Comparison of ENCODE assay signal across 15 cellular contexts in the genomic region with DNA sequence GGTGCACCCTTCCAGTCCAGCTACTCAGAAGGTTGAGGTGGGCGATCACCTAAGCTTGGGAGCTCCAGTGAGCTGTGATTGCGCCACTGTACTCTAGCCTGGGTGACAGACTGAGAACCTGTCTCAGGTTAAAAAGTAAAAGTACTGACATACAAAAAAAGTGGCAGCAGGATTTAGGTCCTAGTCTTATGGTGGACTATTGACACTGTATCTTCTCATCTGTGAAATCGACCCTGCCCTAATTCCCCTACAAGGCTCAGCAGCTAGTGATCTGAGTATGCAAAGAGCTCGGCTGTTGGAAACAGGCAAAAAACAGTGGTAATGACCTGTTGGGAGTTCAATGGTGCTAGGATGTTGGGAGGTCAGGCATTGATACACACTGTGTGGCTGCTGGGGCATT. TPM values are rescaled to one million over a fixed set of nuclear protein-coding genes. Genes with fewer than 3 reads are reported as not detected.
A peak's percentile ranks its signal among the peaks of the same experiment; 100 is the strongest.
DNase-seq lines count a peak whose midpoint lies in the region; ATAC-seq and TF ChIP-seq lines count a peak whose summit lies in the region.
"Had no signal": no experiment of that assay in that cellular context is flagged by ENCODE, and none has a peak within 500 bp of the region (broad histone marks: within the 10 kb centered on the region; RNA-seq: fewer than 3 reads in every experiment).

No MANE protein-coding gene starts in this region.

- no peaks in the 10 kb centered on the region for H3K9me3 ChIP-seq in thymus (ENCODE audit: control insufficient read depth)

- H3K36me3 ChIP-seq in thymus (ENCODE audit: control insufficient read depth, insufficient read depth) (peaks cover 38% of the 10 kb centered on the region), brain microvascular endothelial cell (replicated peaks) (no peaks in the 10 kb centered on the region)

- H3K4me1 ChIP-seq in thymus (ENCODE audit: control insufficient read depth, insufficient read depth, low read length) = peaks cover 64% of the 10 kb centered on the region

- H3K4me3 Mint-ChIP-seq in T-helper 2 cell treated with Interferon-gamma antibody and Interleukin-4, amounts not matched to agents 5 μg/mL and 100 μg/mL, for 36 hours = peak overlapping the region; percentile 29
- no peak overlapping the region for H3K4me3 Mint-ChIP-seq in stimulated activated naive CD8-positive, alpha-beta T cell treated with anti-CD3 and anti-CD28 coated beads, Interleukin-15, Interleukin-2, amounts not matched to agents 100 ng/mL and 50 ng/mL, for 24 hours
- peak overlapping the region in 1 of 2 donors; percentile 13 for H3K4me3 Mint-ChIP-seq in stimulated activated naive CD8-positive, alpha-beta T cell treated with anti-CD3 and anti-CD28 coated beads, Interleukin-15, amount 100 ng/mL, for 72 hours
- peak overlapping the region; percentile 52 for H3K4me3 Mint-ChIP-seq in activated naive CD8-positive, alpha-beta T cell treated with anti-CD3 and anti-CD28 coated beads, Interleukin-2, amount 10 ng/mL, durations not matched to agents 7 days and 5 days

- no peak for DNase-seq in T-helper 2 cell treated with Interferon-gamma antibody and Interleukin-4, amounts not matched to agents 5 μg/mL and 100 μg/mL, for 36 hours (ENCODE audit: low spot score)
- DNase-seq in T-helper 2 cell (no peak), brain microvascular endothelial cell (no peak)
- no peak for DNase-seq in stimulated activated naive CD8-positive, alpha-beta T cell treated with anti-CD3 and anti-CD28 coated beads, Interleukin-15, amount 100 ng/mL, for 72 hours
- no peak for DNase-seq in activated naive CD8-positive, alpha-beta T cell treated with anti-CD3 and anti-CD28 coated beads, Interleukin-2, amount 10 ng/mL, durations not matched to agents 7 days and 5 days
- DNase-seq: 8988T, DMS79 treated with DMSO at 0.1 percent for 48 hours, HCEC 1CT, NCI-H1436, NCI-H2029 treated with DMSO at 0.1 percent for 48 hours, NCI-H510A treated with DMSO at 0.1 percent for 48 hours had no signal

- H3K27ac ChIP-seq in thymus (ENCODE audit: low read depth) (peak overlapping the region; percentile 36), brain microvascular endothelial cell (no peak overlapping the region)
- H3K27ac ChIP-seq: C4-2B had no signal

- no peak for TF ChIP-seq CTCF in brain microvascular endothelial cell (IDR thresholded peaks at IDR 0.05; ENCODE audit: low read depth, low read length, missing control alignments)

- ATAC-seq in stimulated activated naive CD8-positive, alpha-beta T cell treated with anti-CD3 and anti-CD28 coated beads, Interleukin-15, amount 100 ng/mL, for 72 hours = no peak
- ATAC-seq in activated naive CD8-positive, alpha-beta T cell treated with anti-CD3 and anti-CD28 coated beads, Interleukin-2, amount 10 ng/mL, durations not matched to agents 7 days and 5 days (ENCODE audit: low read depth) = no peak
- no peak for ATAC-seq in HG02870 (IDR thresholded peaks at IDR 0.05; ENCODE audit: unreplicated experiment)

- POLR2A ChIA-PET in activated naive CD8-positive, alpha-beta T cell treated with anti-CD3 and anti-CD28 coated beads, Interleukin-2, amount 10 ng/mL, durations not matched to agents 7 days and 5 days (lab: Charles Lee) = interaction anchor here (1.7 to 7.5 kb wide), 3 partner anchors 27 to 61 kb away, joined by 7 to 73 read pairs (median 7); a partner anchor contains a TSS

- no peaks in the 10 kb centered on the region for H3K9me3 Mint-ChIP-seq in T-helper 2 cell treated with Interferon-gamma antibody and Interleukin-4, amounts not matched to agents 5 μg/mL and 100 μg/mL, for 36 hours
- no peaks in the 10 kb centered on the region for H3K9me3 Mint-ChIP-seq in stimulated activated naive CD8-positive, alpha-beta T cell treated with anti-CD3 and anti-CD28 coated beads, Interleukin-15, Interleukin-2, amounts not matched to agents 100 ng/mL and 50 ng/mL, for 24 hours
- no peaks in the 10 kb centered on the region for H3K9me3 Mint-ChIP-seq in stimulated activated naive CD8-positive, alpha-beta T cell treated with anti-CD3 and anti-CD28 coated beads, Interleukin-15, amount 100 ng/mL, for 72 hours
- H3K9me3 Mint-ChIP-seq in activated naive CD8-positive, alpha-beta T cell treated with anti-CD3 and anti-CD28 coated beads, Interleukin-2, amount 10 ng/mL, durations not matched to agents 7 days and 5 days = no peaks in the 10 kb centered on the region

- no peaks in the 10 kb centered on the region for H3K27me3 Mint-ChIP-seq in T-helper 2 cell treated with Interferon-gamma antibody and Interleukin-4, amounts not matched to agents 5 μg/mL and 100 μg/mL, for 36 hours (ENCODE audit: low read depth)
- H3K27me3 Mint-ChIP-seq in stimulated activated naive CD8-positive, alpha-beta T cell treated with anti-CD3 and anti-CD28 coated beads, Interleukin-15, Interleukin-2, amounts not matched to agents 100 ng/mL and 50 ng/mL, for 24 hours = no peaks in the 10 kb centered on the region
- H3K27me3 Mint-ChIP-seq in stimulated activated naive CD8-positive, alpha-beta T cell treated with anti-CD3 and anti-CD28 coated beads, Interleukin-15, amount 100 ng/mL, for 72 hours = no peaks in the 10 kb centered on the region
- H3K27me3 Mint-ChIP-seq in activated naive CD8-positive, alpha-beta T cell treated with anti-CD3 and anti-CD28 coated beads, Interleukin-2, amount 10 ng/mL, durations not matched to agents 7 days and 5 days = no peaks in the 10 kb centered on the region

- H3K4me1 Mint-ChIP-seq in T-helper 2 cell treated with Interferon-gamma antibody and Interleukin-4, amounts not matched to agents 5 μg/mL and 100 μg/mL, for 36 hours (ENCODE audit: low read depth) = peaks cover 86% of the 10 kb centered on the region
- peaks cover 95% of the 10 kb centered on the region for H3K4me1 Mint-ChIP-seq in stimulated activated naive CD8-positive, alpha-beta T cell treated with anti-CD3 and anti-CD28 coated beads, Interleukin-15, Interleukin-2, amounts not matched to agents 100 ng/mL and 50 ng/mL, for 24 hours (ENCODE audit: low read depth)
- H3K4me1 Mint-ChIP-seq in stimulated activated naive CD8-positive, alpha-beta T cell treated with anti-CD3 and anti-CD28 coated beads, Interleukin-15, amount 100 ng/mL, for 72 hours = peaks cover 96% of the 10 kb centered on the region
- H3K4me1 Mint-ChIP-seq in activated naive CD8-positive, alpha-beta T cell treated with anti-CD3 and anti-CD28 coated beads, Interleukin-2, amount 10 ng/mL, durations not matched to agents 7 days and 5 days = peaks cover 89% of the 10 kb centered on the region

- peaks cover 42% of the 10 kb centered on the region for H3K36me3 Mint-ChIP-seq in T-helper 2 cell treated with Interferon-gamma antibody and Interleukin-4, amounts not matched to agents 5 μg/mL and 100 μg/mL, for 36 hours (ENCODE audit: low read depth)
- peaks cover 20% of the 10 kb centered on the region for H3K36me3 Mint-ChIP-seq in stimulated activated naive CD8-positive, alpha-beta T cell treated with anti-CD3 and anti-CD28 coated beads, Interleukin-15, Interleukin-2, amounts not matched to agents 100 ng/mL and 50 ng/mL, for 24 hours (ENCODE audit: low read depth)
- H3K36me3 Mint-ChIP-seq in activated naive CD8-positive, alpha-beta T cell treated with anti-CD3 and anti-CD28 coated beads, Interleukin-2, amount 10 ng/mL, durations not matched to agents 7 days and 5 days = peaks cover 41% of the 10 kb centered on the region

- no peaks in the 10 kb centered on the region for H3K27me3 ChIP-seq in thymus (ENCODE audit: control insufficient read depth, insufficient read depth)
- no peaks in the 10 kb centered on the region for H3K27me3 ChIP-seq in brain microvascular endothelial cell (replicated peaks)

- no peak overlapping the region for H3K27ac Mint-ChIP-seq in T-helper 2 cell treated with Interferon-gamma antibody and Interleukin-4, amounts not matched to agents 5 μg/mL and 100 μg/mL, for 36 hours
- peak overlapping the region; percentile 97 for H3K27ac Mint-ChIP-seq in stimulated activated naive CD8-positive, alpha-beta T cell treated with anti-CD3 and anti-CD28 coated beads, Interleukin-15, Interleukin-2, amounts not matched to agents 100 ng/mL and 50 ng/mL, for 24 hours
- peak overlapping the region in 1 of 2 donors; percentile 65 for H3K27ac Mint-ChIP-seq in stimulated activated naive CD8-positive, alpha-beta T cell treated with anti-CD3 and anti-CD28 coated beads, Interleukin-15, amount 100 ng/mL, for 72 hours
- H3K27ac Mint-ChIP-seq in activated naive CD8-positive, alpha-beta T cell treated with anti-CD3 and anti-CD28 coated beads, Interleukin-2, amount 10 ng/mL, durations not matched to agents 7 days and 5 days = peak overlapping the region; percentile 96

- 95% methylated on average over 4 of the region's 4 CpGs for WGBS in thymus

- in situ Hi-C loops in brain microvascular endothelial cell (cut with HindIII; ENCODE audit: low pct_ligation_motif_present, low sequenced_read_pairs) = no loop called here

- no peak overlapping the region for H3K4me3 ChIP-seq in thymus (ENCODE audit: low read length)
- H3K4me3 ChIP-seq in brain microvascular endothelial cell (ENCODE audit: low read depth, low read length) = no peak overlapping the region

RNA-seq across cellular contexts. Expression of a gene that starts 57.0 kb away (rescaled TPM):
- total RNA-seq in activated naive CD8-positive, alpha-beta T cell treated with anti-CD3 and anti-CD28 coated beads, Interleukin-2, amount 10 ng/mL, durations not matched to agents 7 days and 5 days = 100 to 1,000 TPM; 281 to 309 TPM
- polyA plus RNA-seq in thymus = 536 TPM
